Comparison of ENCODE assay signal across 8 cellular contexts in the genomic region with DNA sequence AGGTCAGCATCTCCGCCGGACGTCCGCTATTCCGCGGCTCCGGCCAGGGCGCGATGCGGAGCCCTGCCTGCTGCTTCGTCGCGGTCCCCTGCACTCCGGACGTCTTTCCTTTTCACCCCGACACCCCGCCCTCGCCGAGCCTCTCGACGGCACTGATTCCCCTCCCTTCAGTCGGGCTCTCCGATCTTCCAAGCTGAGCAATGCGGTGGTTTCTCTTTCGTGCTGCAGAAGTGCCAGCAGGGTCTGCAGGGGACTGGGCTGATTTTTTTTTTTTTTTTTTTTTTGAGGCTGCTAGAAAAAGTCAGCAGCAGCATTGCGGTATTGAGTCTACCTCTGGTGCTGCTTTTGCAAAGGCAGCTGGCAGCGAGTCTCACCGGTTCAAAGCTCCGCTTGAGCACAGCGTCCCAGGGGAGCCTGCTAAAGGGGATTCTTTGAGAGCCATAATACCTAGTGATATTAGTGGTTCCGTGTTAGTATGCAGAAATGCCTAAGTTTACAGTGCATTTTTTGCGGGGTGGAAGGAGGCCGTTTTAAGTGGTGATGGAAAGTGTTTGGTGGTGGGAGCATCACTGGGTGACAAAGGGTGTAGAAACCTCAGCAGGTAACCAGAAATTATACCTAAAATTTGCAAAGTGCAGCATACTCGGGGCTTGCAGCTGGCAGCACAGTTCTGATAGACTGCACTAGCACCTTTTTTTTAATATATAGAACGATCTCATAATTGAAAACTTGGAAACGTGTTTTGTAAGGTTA. TPM values are rescaled to one million over a fixed set of nuclear protein-coding genes. Genes with fewer than 3 reads are reported as not detected.
DNase-seq lines count a peak whose midpoint lies in the region; ATAC-seq and TF ChIP-seq lines count a peak whose summit lies in the region.

No MANE protein-coding gene starts in this region.

- intact Hi-C loops in Right ventricle myocardium superior (cut with DNase I) (loop anchor here (10.0 kb wide), 1 partner anchor 143 kb away; no protein-coding TSS in a partner anchor), posterior cingulate gyrus (cut with DNase I) (loop anchor here (5.0 kb wide), 1 partner anchor 279 kb away; a partner anchor contains a TSS)

- H3K9me3 ChIP-seq in KOPT-K1 (ENCODE audit: insufficient read depth, low read length, poor library complexity, severe bottlenecking) (no peaks in the 10 kb centered on the region), upper lobe of left lung (no peaks in the 10 kb centered on the region)

- peaks cover 34 to 54% (median 48%) of the 10 kb centered on the region in 4 donors for H3K4me1 ChIP-seq in upper lobe of left lung

- H3K4me3 ChIP-seq in upper lobe of left lung: peak overlapping the region; percentile 85 to 94 (median 90)

- DNase-seq in EH (ENCODE audit: low read depth): peak; percentile 76
- DNase-seq in SK-N-DZ (ENCODE audit: low spot score): peak; percentile 74
- peak; percentile 71 to 79 for DNase-seq in activated naive CD4-positive, alpha-beta T cell treated with anti-CD3 and anti-CD28 coated beads, Interleukin-2, amount 50 U/mL, for 72 hours (ENCODE audit: low spot score in 2 of 2)
- peak; percentile 82 for DNase-seq in Right ventricle myocardium superior
- peak; percentile 41 to 93 (median 60) for DNase-seq in posterior cingulate gyrus
- peak in 1 of 2 donors; percentile 77 for DNase-seq in upper lobe of left lung

- no peaks in the 10 kb centered on the region for H3K9me3 Mint-ChIP-seq in activated naive CD4-positive, alpha-beta T cell treated with anti-CD3 and anti-CD28 coated beads, Interleukin-2, amount 50 U/mL, for 72 hours

- TF ChIP-seq POLR2A in upper lobe of left lung (IDR thresholded peaks at IDR 0.05): peak in 2 of 4 donors; percentile 24 to 64

- H3K36me3 Mint-ChIP-seq in activated naive CD4-positive, alpha-beta T cell treated with anti-CD3 and anti-CD28 coated beads, Interleukin-2, amount 50 U/mL, for 72 hours: peaks cover 15 to 24% of the 10 kb centered on the region in 2 donors

- H3K27me3 ChIP-seq in upper lobe of left lung: no peaks in the 10 kb centered on the region

- no peak for TF ChIP-seq EP300 in upper lobe of left lung (IDR thresholded peaks at IDR 0.05)

- TF ChIP-seq CTCF in upper lobe of left lung (IDR thresholded peaks at IDR 0.05): no peak

- H3K36me3 ChIP-seq in KOPT-K1 (ENCODE audit: insufficient read depth, low read length) (no peaks in the 10 kb centered on the region), upper lobe of left lung (no peaks in the 10 kb centered on the region)

- ATAC-seq in GM21786 (IDR thresholded peaks at IDR 0.05; ENCODE audit: unreplicated experiment): peak; percentile 35
- peak; percentile 41 to 48 for ATAC-seq in activated naive CD4-positive, alpha-beta T cell treated with anti-CD3 and anti-CD28 coated beads, Interleukin-2, amount 50 U/mL, for 72 hours
- ATAC-seq in Right ventricle myocardium superior (ENCODE audit: poor library complexity): peak; percentile 31
- ATAC-seq in upper lobe of left lung (ENCODE audit: low FRiP score in 2 of 2): peak; percentile 42 to 62

- 0 to 1% methylated on average over 32 of the region's 36 CpGs for WGBS in upper lobe of left lung, 2 donors

- peak overlapping the region; percentile 91 to 99 for H3K27ac Mint-ChIP-seq in activated naive CD4-positive, alpha-beta T cell treated with anti-CD3 and anti-CD28 coated beads, Interleukin-2, amount 50 U/mL, for 72 hours

- H3K27ac ChIP-seq in KOPT-K1 (ENCODE audit: low read depth, low read length, poor library complexity, severe bottlenecking) (peak overlapping the region; percentile 71), upper lobe of left lung (peak overlapping the region; percentile 92 to 97 (median 96))

RNA-seq across cellular contexts. Expression of a gene that starts 1.0 kb away (rescaled TPM):
- 9.9 and 10.7 TPM in 2 replicates for polyA plus RNA-seq in SK-N-DZ (2014; cell fraction: cytosol; rRNA removed)
- polyA plus RNA-seq in SK-N-DZ (2014; cell fraction: nucleus; rRNA removed): 23.8 and 27.4 TPM in 2 replicates
- 10 to 100 TPM; 43.0 to 49.1 TPM for total RNA-seq in activated naive CD4-positive, alpha-beta T cell treated with anti-CD3 and anti-CD28 coated beads, Interleukin-2, amount 50 U/mL, for 72 hours
- 9.7 TPM for total RNA-seq in Right ventricle myocardium superior
- total RNA-seq in upper lobe of left lung: 10 to 100 TPM; 21.6 to 54.3 (median 37.8) TPM
